In genomic region chr2:42102606-42103450, GRCh38 we compare ENCODE assay signal across 8 cellular contexts. TPM values are rescaled to one million over a fixed set of nuclear protein-coding genes. Genes with fewer than 3 reads are reported as not detected.
A peak's percentile ranks its signal among the peaks of the same experiment; 100 is the strongest.
DNase-seq lines count a peak whose midpoint lies in the region; ATAC-seq, FAIRE-seq and TF ChIP-seq lines count a peak whose summit lies in the region.

No MANE protein-coding gene starts in this region.

- H3K4me3 Mint-ChIP-seq in stimulated activated naive B cell treated with anti-CD40 and anti-IgM and Interleukin-4, amounts not matched to agents 10 μg/mL and 1 μg/mL and 100 μg/mL, for 72 hours = peak overlapping the region; percentile 75 to 80

- H3K4me3 ChIP-seq in HUES48 (ENCODE audit: low read depth, low read length) (no peak overlapping the region), ascending aorta (peak overlapping the region; percentile 54 to 66), kidney (ENCODE audit: low read length in 2 of 2) (no peak overlapping the region), PC-3 (ENCODE audit: low read length) (no peak overlapping the region)

- intact Hi-C loops in ascending aorta (cut with DNase I) = loop anchor here (2.0 kb wide), 1 partner anchor 40 kb away; no protein-coding TSS in a partner anchor
- intact Hi-C loops in kidney (cut with DNase I) = no loop called here
- intact Hi-C loops in PC-3 (cut with micrococcal nuclease) = no loop called here

- no peak for ATAC-seq in stimulated activated naive B cell treated with anti-CD40 and anti-IgM and Interleukin-4, amounts not matched to agents 10 μg/mL and 1 μg/mL and 100 μg/mL, for 72 hours (replicated peaks)
- ATAC-seq in PC-3 = no peak

- no peaks in the 10 kb centered on the region for H3K27me3 Mint-ChIP-seq in stimulated activated naive B cell treated with anti-CD40 and anti-IgM and Interleukin-4, amounts not matched to agents 10 μg/mL and 1 μg/mL and 100 μg/mL, for 72 hours

- POLR2A ChIA-PET in PC-3 (lab: Charles Lee; ENCODE audit: unreplicated experiment) = no interaction called here

- H2AFZ ChIP-seq in PC-3 (ENCODE audit: low read length) = no peak overlapping the region

- H3K4me1 Mint-ChIP-seq in stimulated activated naive B cell treated with anti-CD40 and anti-IgM and Interleukin-4, amounts not matched to agents 10 μg/mL and 1 μg/mL and 100 μg/mL, for 72 hours = peaks cover 40 to 62% of the 10 kb centered on the region in 2 donors

- FAIRE-seq in GM19239 (lab: Jason Lieb, UNC) = peak; percentile 45
- FAIRE-seq in kidney (lab: Jason Lieb, UNC) = no peak

- H3K36me3 ChIP-seq in HUES48 (ENCODE audit: control insufficient read depth, insufficient read depth, low read length) (no peaks in the 10 kb centered on the region), ascending aorta (no peaks in the 10 kb centered on the region), kidney (ENCODE audit: control insufficient read depth in 1 of 2, insufficient read depth in 2 of 2, low read length in 2 of 2) (no peaks in the 10 kb centered on the region), PC-3 (ENCODE audit: low read depth, low read length) (no peaks in the 10 kb centered on the region)

- H3K27ac Mint-ChIP-seq in stimulated activated naive B cell treated with anti-CD40 and anti-IgM and Interleukin-4, amounts not matched to agents 10 μg/mL and 1 μg/mL and 100 μg/mL, for 72 hours = peak overlapping the region; percentile 97

- H3K9ac ChIP-seq in HUES48 (ENCODE audit: low read depth, low read length) = no peak overlapping the region
- H3K9ac ChIP-seq in kidney (ENCODE audit: low read length in 2 of 2) = peak overlapping the region in 1 of 2 donors; percentile 72
- H3K9ac ChIP-seq in PC-3 (ENCODE audit: low read length) = no peak overlapping the region

- DNase-seq in GM19239 (ENCODE audit: insufficient read length, low spot score) (no peak), ascending aorta (ENCODE audit: low spot score in 2 of 2) (peak in 1 of 2 donors; percentile 80), kidney (peak; percentile 94), DMS79 (lab: John Stamatoyannopoulos, UW) (no peak), PC-3 (no peak), GOT3 (lab: John Stamatoyannopoulos, UW) (no peak)
- no peak for DNase-seq in stimulated activated naive B cell treated with anti-CD40 and anti-IgM and Interleukin-4, amounts not matched to agents 10 μg/mL and 1 μg/mL and 100 μg/mL, for 72 hours

- no TSS peak for BruUV-seq in PC-3 (replicated peaks; lab: Mats Ljungman, UMichigan)

- H3K4me1 ChIP-seq in HUES48 (ENCODE audit: control insufficient read depth, insufficient read depth, low read length) (peaks cover 37% of the 10 kb centered on the region), ascending aorta (peaks cover 0 to 31% of the 10 kb centered on the region in 2 donors), kidney (ENCODE audit: control insufficient read depth in 1 of 2, insufficient read depth in 1 of 2, low read depth in 1 of 2, low read length in 2 of 2) (peaks cover 7 to 18% of the 10 kb centered on the region in 2 donors), PC-3 (ENCODE audit: insufficient read depth, low read length) (peaks cover 12% of the 10 kb centered on the region; the same call in 1 of the 2 replicates)

- H3K9me3 Mint-ChIP-seq in stimulated activated naive B cell treated with anti-CD40 and anti-IgM and Interleukin-4, amounts not matched to agents 10 μg/mL and 1 μg/mL and 100 μg/mL, for 72 hours = peaks cover 6 to 9% of the 10 kb centered on the region in 2 donors

- H3F3A ChIP-seq in PC-3 (ENCODE audit: low read length, unreplicated experiment) = no peaks in the 10 kb centered on the region

- TF ChIP-seq CTCF in ascending aorta (IDR thresholded peaks at IDR 0.05) = no peak
- TF ChIP-seq CTCF in kidney (IDR thresholded peaks at IDR 0.05; ENCODE audit: borderline replicate concordance, extremely low read depth, insufficient read depth) = no peak
- TF ChIP-seq CTCF in PC-3 (conservative IDR thresholded peaks at IDR 0.05; ENCODE audit: low read depth, low read length) = no peak

- H3K27ac ChIP-seq in HUES48 (ENCODE audit: low read depth, low read length) (peak overlapping the region; percentile 94), ascending aorta (peak overlapping the region; percentile 93 to 94), kidney (ENCODE audit: low read depth in 2 of 2, low read length in 2 of 2) (peak overlapping the region; percentile 93 to 97), PC-3 (ENCODE audit: low read length) (no peak overlapping the region)

- H3K9me3 ChIP-seq in HUES48 (ENCODE audit: control insufficient read depth, insufficient read depth, low read length) (0 out of 2 replicates have a peak, but pooled peaks cover 3% of the 10 kb centered on the region), ascending aorta (no peaks in the 10 kb centered on the region), kidney (ENCODE audit: control insufficient read depth in 1 of 2, low read length in 2 of 2) (no peaks in the 10 kb centered on the region), PC-3 (ENCODE audit: low read length) (no peaks in the 10 kb centered on the region)

- peaks cover 6% of the 10 kb centered on the region; the same call in 1 of the 2 replicates for H3K27me3 ChIP-seq in HUES48 (ENCODE audit: control insufficient read depth, insufficient read depth, low read length)
- H3K27me3 ChIP-seq in ascending aorta = no peaks in the 10 kb centered on the region
- H3K27me3 ChIP-seq in PC-3 (ENCODE audit: low read length) = no peaks in the 10 kb centered on the region

- no peaks in the 10 kb centered on the region for H3K79me2 ChIP-seq in PC-3 (ENCODE audit: low read length)

- peaks cover 7 to 9% of the 10 kb centered on the region in 2 donors for H3K36me3 Mint-ChIP-seq in stimulated activated naive B cell treated with anti-CD40 and anti-IgM and Interleukin-4, amounts not matched to agents 10 μg/mL and 1 μg/mL and 100 μg/mL, for 72 hours

- no peak overlapping the region for H3K4me2 ChIP-seq in PC-3 (ENCODE audit: low read length)

- H4K20me1 ChIP-seq in PC-3 (ENCODE audit: low read length) = no peaks in the 10 kb centered on the region

- CTCF ChIA-PET in PC-3 (lab: Charles Lee) = no interaction called here

- H3K9me2 ChIP-seq in PC-3 (replicated peaks; ENCODE audit: low read length) = no peaks in the 10 kb centered on the region

RNA-seq across cellular contexts. Expression of gene PKDCC, which starts 55.0 kb away (rescaled TPM):
- 210 TPM for total RNA-seq in ascending aorta
- total RNA-seq in kidney = 52.2 TPM
- polyA plus RNA-seq in kidney (ENCODE audit: insufficient read depth, low read depth, low replicate concordance) = 28.1 TPM
- total RNA-seq in PC-3 (2014; rRNA removed) = 1.9 and 2.1 TPM in 2 replicates

Comparison
In these comparisons a context has a peak if more than half of its experiments do, and no peak if none do; other contexts are left out.
1. H3K4me3 ChIP-seq: peak in ascending aorta (2 of 2); none in HUES48 (single experiment), kidney (0 of 2) and PC-3 (single experiment).
2. RNA of gene PKDCC, which starts 55.0 kb away (total RNA-seq): 210 TPM in ascending aorta (single experiment) and 52.2 TPM in kidney (single experiment); 1.9 to 2.1 TPM in PC-3; every median in the first group is over 10 times any median in the second.